8 cellular contexts compared by ENCODE assay signal in genomic region chr12:42589465-42590323, GRCh38. TPM values are rescaled to one million over a fixed set of nuclear protein-coding genes. Genes with fewer than 3 reads are reported as not detected.
DNase-seq lines count a peak whose midpoint lies in the region; ATAC-seq and TF ChIP-seq lines count a peak whose summit lies in the region.

TSS of gene PRICKLE1 (minus strand) at chr12:42589746. CDS start at chr12:42472516, 117,230 bp downstream.

- intact Hi-C loops in Caco-2 (cut with micrococcal nuclease; ENCODE audit: unreplicated experiment): loop anchor here (2.0 to 10.0 kb wide), 5 partner anchors 107 to 693 kb away; no protein-coding TSS in a partner anchor
- intact Hi-C loops in dorsolateral prefrontal cortex (cut with DNase I): loop anchor here in 1 of 2 donors (5.0 kb wide), 2 partner anchors 107 to 368 kb away; no protein-coding TSS in a partner anchor
- intact Hi-C loops in lower leg skin (cut with DNase I; ENCODE audit: low total_unique reads): no loop called here

- H3K27ac Mint-ChIP-seq in Caco-2 (ENCODE audit: unreplicated experiment): no peak within 1 kb of the TSS
- no peak within 1 kb of the TSS for H3K27ac Mint-ChIP-seq in stimulated activated effector memory CD8-positive, alpha-beta T cell treated with anti-CD3 and anti-CD28 coated beads, Interleukin-12 subunit alpha, Interleukin-12 subunit beta, amount 100 ng/mL, for 72 hours

- H3K27ac ChIP-seq in SK-N-MC: no peak within 1 kb of the TSS
- peak within 1 kb of the TSS in 57 of 59 donors; percentile 31 to 94 (median 86) for H3K27ac ChIP-seq in dorsolateral prefrontal cortex

- peak within 1 kb of the TSS; percentile 47 for H3K4me3 ChIP-seq in Caco-2 (ENCODE audit: low read depth, low read length)
- peak within 1 kb of the TSS; percentile 91 for H3K4me3 ChIP-seq in SK-N-MC
- H3K4me3 ChIP-seq in dorsolateral prefrontal cortex: peak within 1 kb of the TSS; percentile 50 to 85 (median 70)
- H3K4me3 ChIP-seq in lower leg skin (ENCODE audit: low read depth, poor library complexity, severe bottlenecking): peak within 1 kb of the TSS; percentile 95

- H3K27me3 ChIP-seq in Caco-2 (replicated peaks; ENCODE audit: control insufficient read depth, insufficient read depth, low read length) (peaks cover 9% of the 10 kb centered on the region), dorsolateral prefrontal cortex (peaks cover 0 to 67% (median 5%) of the 10 kb centered on the region in 45 donors)

- 0% methylated on average over 26 to 48 of the region's 107 CpGs for WGBS in lower leg skin, 2 donors

- H3K4me1 ChIP-seq in Caco-2: peaks cover 28% of the 10 kb centered on the region

- CTCF ChIA-PET in Caco-2 (lab: Charles Lee): no interaction called here

- no peaks in the 10 kb centered on the region for H3K36me3 ChIP-seq in Caco-2 (ENCODE audit: control insufficient read depth, insufficient read depth, low read length)
- no peaks in the 10 kb centered on the region for H3K36me3 ChIP-seq in SK-N-MC (ENCODE audit: insufficient read depth, low read length)

- peaks cover 4% of the 10 kb centered on the region for H3K27me3 Mint-ChIP-seq in Caco-2 (ENCODE audit: insufficient read depth, unreplicated experiment)

- ATAC-seq in GM19438 (IDR thresholded peaks at IDR 0.05; ENCODE audit: low read depth, unreplicated experiment) (peak; percentile 63), HG03439 (IDR thresholded peaks at IDR 0.05; ENCODE audit: unreplicated experiment) (peak; percentile 83)
- ATAC-seq in stimulated activated effector memory CD8-positive, alpha-beta T cell treated with anti-CD3 and anti-CD28 coated beads, Interleukin-12 subunit alpha, Interleukin-12 subunit beta, amount 100 ng/mL, for 72 hours: peak; percentile 68

- TF ChIP-seq CTCF in Caco-2 (IDR thresholded peaks at IDR 0.05; ENCODE audit: insufficient read depth in 1 of 2, low read depth in 1 of 2, low read length in 1 of 2, severe bottlenecking in 1 of 2, unreplicated experiment in 1 of 2) (no peak), dorsolateral prefrontal cortex (IDR thresholded peaks at IDR 0.05 in 54 of 56, conservative IDR thresholded peaks at IDR 0.05 in 2 of 56; ENCODE audit: low read depth in 1 of 56, partially characterized antibody in 56 of 56) (no peak), lower leg skin (IDR thresholded peaks at IDR 0.05) (no peak)

- H3K9me3 ChIP-seq in Caco-2 (no peaks in the 10 kb centered on the region), SK-N-MC (ENCODE audit: low read depth, low read length) (no peaks in the 10 kb centered on the region)

- POLR2A ChIA-PET in Caco-2 (lab: Charles Lee): no interaction called here

- peaks cover 26% of the 10 kb centered on the region for H3K4me1 Mint-ChIP-seq in Caco-2 (ENCODE audit: low read depth, unreplicated experiment)
- peaks cover 13% of the 10 kb centered on the region for H3K4me1 Mint-ChIP-seq in stimulated activated effector memory CD8-positive, alpha-beta T cell treated with anti-CD3 and anti-CD28 coated beads, Interleukin-12 subunit alpha, Interleukin-12 subunit beta, amount 100 ng/mL, for 72 hours

- H3K36me3 Mint-ChIP-seq in Caco-2 (ENCODE audit: insufficient read depth, unreplicated experiment): no peaks in the 10 kb centered on the region
- H3K36me3 Mint-ChIP-seq in stimulated activated effector memory CD8-positive, alpha-beta T cell treated with anti-CD3 and anti-CD28 coated beads, Interleukin-12 subunit alpha, Interleukin-12 subunit beta, amount 100 ng/mL, for 72 hours: no peaks in the 10 kb centered on the region

- peak within 1 kb of the TSS; percentile 74 for H3K4me3 Mint-ChIP-seq in Caco-2 (ENCODE audit: unreplicated experiment)
- H3K4me3 Mint-ChIP-seq in stimulated activated effector memory CD8-positive, alpha-beta T cell treated with anti-CD3 and anti-CD28 coated beads, Interleukin-12 subunit alpha, Interleukin-12 subunit beta, amount 100 ng/mL, for 72 hours: peak within 1 kb of the TSS; percentile 42

- H3K9me3 Mint-ChIP-seq in Caco-2 (ENCODE audit: unreplicated experiment): no peaks in the 10 kb centered on the region
- H3K9me3 Mint-ChIP-seq in stimulated activated effector memory CD8-positive, alpha-beta T cell treated with anti-CD3 and anti-CD28 coated beads, Interleukin-12 subunit alpha, Interleukin-12 subunit beta, amount 100 ng/mL, for 72 hours: no peaks in the 10 kb centered on the region

- no peak for TF ChIP-seq POLR2A in lower leg skin (IDR thresholded peaks at IDR 0.05)

- no TSS peak for BruUV-seq in Caco-2 (replicated peaks; lab: Mats Ljungman, UMichigan)

- peak within 1 kb of the TSS; percentile 75 for H3K9ac ChIP-seq in SK-N-MC (ENCODE audit: insufficient read length)

- peak in 1 of 2 experiments; percentile 61 for DNase-seq in Caco-2
- no peak for DNase-seq in SK-N-MC (ENCODE audit: low read depth, low spot score)
- DNase-seq in dorsolateral prefrontal cortex: peak in 3 of 10 donors; percentile 47 to 66 (median 54)
- DNase-seq in lower leg skin (ENCODE audit: low spot score in 2 of 2): no peak
- no peak for DNase-seq in stimulated activated effector memory CD8-positive, alpha-beta T cell treated with anti-CD3 and anti-CD28 coated beads, Interleukin-12 subunit alpha, Interleukin-12 subunit beta, amount 100 ng/mL, for 72 hours (ENCODE audit: low spot score in 2 of 2)
- no peak for DNase-seq in globus pallidus (ENCODE audit: low spot score)

RNA-seq across cellular contexts. Expression of gene PRICKLE1, which starts in this region (rescaled TPM):
- total RNA-seq in Caco-2 (2022) (3.8 and 4.5 TPM in 2 replicates), dorsolateral prefrontal cortex (10 to 100 TPM in 119 of 120 experiments, 1 to 10 TPM in 1; 9.9 to 57.6 (median 40.2) TPM), lower leg skin (10 to 100 TPM in 2 of 4 donors, 1 to 10 TPM in 2; 3.8 to 39.8 (median 14.4) TPM)
